Comparison of ENCODE assay signal across 9 cellular contexts in the genomic region with DNA sequence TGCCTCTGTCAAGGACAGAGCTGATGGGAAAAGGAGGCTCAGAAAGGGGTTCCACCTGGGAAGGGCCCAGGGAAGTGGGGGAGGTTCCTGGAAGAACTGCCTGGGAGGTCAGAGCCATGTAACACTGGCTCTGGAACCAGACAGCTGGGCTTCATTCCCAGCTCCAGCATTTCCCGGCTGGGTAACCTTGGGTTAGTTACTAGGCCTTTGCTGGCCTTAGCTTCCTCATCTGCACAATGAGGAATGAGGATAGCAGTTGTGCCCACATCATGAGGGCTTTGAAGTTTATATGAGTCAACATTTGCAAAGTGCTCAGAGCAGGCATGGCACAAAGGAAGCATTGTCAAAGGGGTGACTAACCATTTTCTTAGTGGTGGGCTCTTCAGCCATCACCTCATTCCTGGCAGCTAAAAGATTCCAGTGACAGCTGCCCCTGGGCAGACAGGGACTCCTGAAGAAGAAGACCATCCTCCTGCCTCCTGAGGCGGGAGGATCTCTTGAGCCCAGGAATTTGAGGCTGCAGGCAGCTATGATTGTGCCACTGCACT. TPM values are rescaled to one million over a fixed set of nuclear protein-coding genes. Genes with fewer than 3 reads are reported as not detected.
DNase-seq lines count a peak whose midpoint lies in the region; ATAC-seq lines count a peak whose summit lies in the region.
"Had no signal": no experiment of that assay in that cellular context is flagged by ENCODE, and none has a peak within 500 bp of the region (broad histone marks: within the 10 kb centered on the region; RNA-seq: fewer than 3 reads in every experiment).

No MANE protein-coding gene starts in this region.

- no peak for DNase-seq in T-helper 1 cell
- DNase-seq in activated CD4-positive, alpha-beta memory T cell treated with anti-CD3 and anti-CD28 coated beads, Interleukin-2, amount 10 ng/mL, durations not matched to agents 7 days and 5 days = no peak
- DNase-seq in iris pigment epithelial cell (ENCODE audit: low read depth) = peak; percentile 49
- DNase-seq in stromal cell of bone marrow (ENCODE audit: low read depth) = peak; percentile 60
- DNase-seq in Right ventricle myocardium inferior (ENCODE audit: missing footprints) = no peak
- DNase-seq in NCI-H1092 (lab: John Stamatoyannopoulos, UW) = no peak
- DNase-seq: Kasumi-1 had no signal

- H3K27ac Mint-ChIP-seq in T-helper 1 cell treated with Interleukin-12 subunit alpha and Interleukin-12 subunit beta and Interleukin-4 antibody, amounts not matched to agents 30 μg/mL and 1 μg/mL, for 36 hours = peak overlapping the region; percentile 94
- peak overlapping the region; percentile 86 for H3K27ac Mint-ChIP-seq in activated CD4-positive, alpha-beta memory T cell treated with anti-CD3 and anti-CD28 coated beads, Interleukin-2, amount 10 ng/mL, durations not matched to agents 7 days and 5 days

- CTCF ChIA-PET in activated CD4-positive, alpha-beta memory T cell treated with anti-CD3 and anti-CD28 coated beads, Interleukin-2, amount 10 ng/mL, durations not matched to agents 7 days and 5 days (lab: Charles Lee) = no interaction called here

- H3K27me3 Mint-ChIP-seq in T-helper 1 cell treated with Interleukin-12 subunit alpha and Interleukin-12 subunit beta and Interleukin-4 antibody, amounts not matched to agents 30 μg/mL and 1 μg/mL, for 36 hours (ENCODE audit: low read depth) = no peaks in the 10 kb centered on the region
- no peaks in the 10 kb centered on the region for H3K27me3 Mint-ChIP-seq in activated CD4-positive, alpha-beta memory T cell treated with anti-CD3 and anti-CD28 coated beads, Interleukin-2, amount 10 ng/mL, durations not matched to agents 7 days and 5 days

- ATAC-seq in HG03139 (IDR thresholded peaks at IDR 0.05; ENCODE audit: unreplicated experiment) (no peak), Right ventricle myocardium inferior (no peak)

- POLR2A ChIA-PET in activated CD4-positive, alpha-beta memory T cell treated with anti-CD3 and anti-CD28 coated beads, Interleukin-2, amount 10 ng/mL, durations not matched to agents 7 days and 5 days (lab: Charles Lee) = interaction anchor here (1.0 to 9.4 kb wide), 4 partner anchors 12 to 673 kb away, joined by 3 to 316 read pairs (median 44); a partner anchor contains a TSS

- intact Hi-C loops in Right ventricle myocardium inferior (cut with DNase I) = loop anchor here (5.0 kb wide), 1 partner anchor 52 kb away; a partner anchor contains a TSS

- H3K4me1 Mint-ChIP-seq in T-helper 1 cell treated with Interleukin-12 subunit alpha and Interleukin-12 subunit beta and Interleukin-4 antibody, amounts not matched to agents 30 μg/mL and 1 μg/mL, for 36 hours (ENCODE audit: low read depth) = peaks cover 49% of the 10 kb centered on the region
- peaks cover 72% of the 10 kb centered on the region for H3K4me1 Mint-ChIP-seq in activated CD4-positive, alpha-beta memory T cell treated with anti-CD3 and anti-CD28 coated beads, Interleukin-2, amount 10 ng/mL, durations not matched to agents 7 days and 5 days

- peak overlapping the region; percentile 78 for H3K4me3 Mint-ChIP-seq in T-helper 1 cell treated with Interleukin-12 subunit alpha and Interleukin-12 subunit beta and Interleukin-4 antibody, amounts not matched to agents 30 μg/mL and 1 μg/mL, for 36 hours
- peak overlapping the region; percentile 79 for H3K4me3 Mint-ChIP-seq in activated CD4-positive, alpha-beta memory T cell treated with anti-CD3 and anti-CD28 coated beads, Interleukin-2, amount 10 ng/mL, durations not matched to agents 7 days and 5 days

- peaks cover 25% of the 10 kb centered on the region for H3K36me3 Mint-ChIP-seq in T-helper 1 cell treated with Interleukin-12 subunit alpha and Interleukin-12 subunit beta and Interleukin-4 antibody, amounts not matched to agents 30 μg/mL and 1 μg/mL, for 36 hours (ENCODE audit: low read depth)
- H3K36me3 Mint-ChIP-seq in activated CD4-positive, alpha-beta memory T cell treated with anti-CD3 and anti-CD28 coated beads, Interleukin-2, amount 10 ng/mL, durations not matched to agents 7 days and 5 days (ENCODE audit: low read depth) = peaks cover 28% of the 10 kb centered on the region

- H3K9me3 Mint-ChIP-seq in T-helper 1 cell treated with Interleukin-12 subunit alpha and Interleukin-12 subunit beta and Interleukin-4 antibody, amounts not matched to agents 30 μg/mL and 1 μg/mL, for 36 hours = no peaks in the 10 kb centered on the region
- H3K9me3 Mint-ChIP-seq in activated CD4-positive, alpha-beta memory T cell treated with anti-CD3 and anti-CD28 coated beads, Interleukin-2, amount 10 ng/mL, durations not matched to agents 7 days and 5 days = no peaks in the 10 kb centered on the region

RNA-seq across cellular contexts. Expression of a gene that starts 1.7 kb away (rescaled TPM):
- total RNA-seq in activated CD4-positive, alpha-beta memory T cell treated with anti-CD3 and anti-CD28 coated beads, Interleukin-2, amount 10 ng/mL, durations not matched to agents 7 days and 5 days = 100 to 1,000 TPM; 108 to 114 TPM
- total RNA-seq in Right ventricle myocardium inferior = 46.9 TPM

RNA-seq across cellular contexts. Expression of a gene that starts 9.5 kb away (rescaled TPM):
- 100 to 1,000 TPM; 171 to 178 TPM for total RNA-seq in activated CD4-positive, alpha-beta memory T cell treated with anti-CD3 and anti-CD28 coated beads, Interleukin-2, amount 10 ng/mL, durations not matched to agents 7 days and 5 days
- total RNA-seq in Right ventricle myocardium inferior = 77.4 TPM

RNA-seq across cellular contexts. Expression of a gene that starts 24.0 kb away (rescaled TPM):
- 10 to 100 TPM; 39.8 to 40.0 TPM for total RNA-seq in activated CD4-positive, alpha-beta memory T cell treated with anti-CD3 and anti-CD28 coated beads, Interleukin-2, amount 10 ng/mL, durations not matched to agents 7 days and 5 days
- total RNA-seq in Right ventricle myocardium inferior = 50.0 TPM

RNA-seq across cellular contexts. Expression of a gene that starts 44.8 kb away (rescaled TPM):
- 1 to 10 TPM in 1 of 2 experiments, under 1 TPM in 1; 0.93 to 1.3 TPM for total RNA-seq in activated CD4-positive, alpha-beta memory T cell treated with anti-CD3 and anti-CD28 coated beads, Interleukin-2, amount 10 ng/mL, durations not matched to agents 7 days and 5 days
- not detected for total RNA-seq in Right ventricle myocardium inferior

RNA-seq across cellular contexts. Expression of a gene that starts 51.9 kb away (rescaled TPM):
- total RNA-seq in activated CD4-positive, alpha-beta memory T cell treated with anti-CD3 and anti-CD28 coated beads, Interleukin-2, amount 10 ng/mL, durations not matched to agents 7 days and 5 days = 10 to 100 TPM; 91.6 to 93.0 TPM
- total RNA-seq in Right ventricle myocardium inferior = 529 TPM

Comparison
In these comparisons a context has a peak if more than half of its experiments do, and no peak if none do; other contexts are left out.
1. DNase-seq: peak in iris pigment epithelial cell (single experiment) and stromal cell of bone marrow (single experiment); none in T-helper 1 cell (0 of 5), activated CD4-positive, alpha-beta memory T cell treated with anti-CD3 and anti-CD28 coated beads, Interleukin-2, amount 10 ng/mL, durations not matched to agents 7 days and 5 days (single experiment), Right ventricle myocardium inferior (single experiment) and NCI-H1092 (single experiment).